In genomic region chr10:30784896-30785605, GRCh38 we compare ENCODE assay signal across 8 cellular contexts.
DNase-seq lines count a peak whose midpoint lies in the region; ATAC-seq, FAIRE-seq and TF ChIP-seq lines count a peak whose summit lies in the region.

No MANE protein-coding gene starts in this region.

- H4K20me1 ChIP-seq in keratinocyte (ENCODE audit: control insufficient read depth, extremely low read depth, insufficient read depth, low read length) = no peaks in the 10 kb centered on the region

- peaks cover 9% of the 10 kb centered on the region for H3K4me1 Mint-ChIP-seq in T-helper 17 cell

- H3K4me3 ChIP-seq in HL-60 (replicated peaks; ENCODE audit: insufficient read depth, low read length) (0 out of 2 replicates have a peak overlapping the region, but pooled peaks have one; percentile 5), colonic mucosa (peak overlapping the region; percentile 53), keratinocyte (ENCODE audit: control insufficient read depth in 2 of 3, extremely low read depth in 1 of 3, insufficient read depth in 2 of 3, low read depth in 1 of 3, low read length in 3 of 3) (peak overlapping the region; percentile 36 to 72 (median 68)), skeletal muscle tissue (ENCODE audit: low read length in 3 of 3) (peak overlapping the region; percentile 80 to 86 (median 81))

- TF ChIP-seq CTCF in HL-60 (IDR thresholded peaks at IDR 0.05; ENCODE audit: insufficient read depth, low read length) = no peak
- no peak for TF ChIP-seq CTCF in colonic mucosa (IDR thresholded peaks at IDR 0.05)
- TF ChIP-seq CTCF in keratinocyte (optimal IDR thresholded peaks at IDR 0.05 in 1 of 3, IDR thresholded peaks at IDR 0.05 in 1 of 3, conservative IDR thresholded peaks at IDR 0.05 in 1 of 3; ENCODE audit: extremely low read depth in 1 of 3, insufficient read depth in 2 of 3, low read length in 3 of 3) = no peak

- peaks cover under 1% of the 10 kb centered on the region for H3K27me3 Mint-ChIP-seq in T-helper 17 cell

- DNase-seq in DMS 273 (lab: John Stamatoyannopoulos, UW; ENCODE audit: unreplicated experiment) = peak; percentile 93
- DNase-seq in HL-60 (ENCODE audit: low read depth in 1 of 2, low spot score in 1 of 2) = no peak
- no peak for DNase-seq in T-helper 17 cell
- DNase-seq in colonic mucosa = peak; percentile 44
- DNase-seq in keratinocyte (ENCODE audit: low read depth, low spot score) = no peak
- no peak for DNase-seq in OCI-M1 (lab: John Stamatoyannopoulos, UW)

- peak overlapping the region; percentile 84 for H3K4me2 ChIP-seq in keratinocyte (ENCODE audit: control insufficient read depth, extremely low read depth, insufficient read depth, low read depth, low read length)

- peak overlapping the region; percentile 87 for H3K4me3 Mint-ChIP-seq in T-helper 17 cell

- H2AFZ ChIP-seq in keratinocyte (ENCODE audit: control insufficient read depth, low read length) = peak overlapping the region; percentile 71

- no peaks in the 10 kb centered on the region for H3K9me1 ChIP-seq in keratinocyte (ENCODE audit: control insufficient read depth, extremely low read depth, insufficient read depth, low read length)

- H3K9ac ChIP-seq in colonic mucosa (ENCODE audit: low read depth in 2 of 2, low read length in 2 of 2) (peak overlapping the region; percentile 76 to 78), keratinocyte (ENCODE audit: control insufficient read depth, extremely low read depth, insufficient read depth, low read length) (peak overlapping the region; percentile 28), skeletal muscle tissue (ENCODE audit: low read depth in 1 of 3, low read length in 3 of 3) (peak overlapping the region; percentile 78 to 87 (median 85))

- intact Hi-C loops in colonic mucosa (cut with DNase I) = loop anchor here (10.0 kb wide), 1 partner anchor 250 kb away; the partner anchor contains the start of gene ZNF438

- H3K27ac ChIP-seq in HL-60 (replicated peaks) (peak overlapping the region; percentile 18; the same call in 1 of the 2 replicates), colonic mucosa (peak overlapping the region; percentile 81), keratinocyte (ENCODE audit: control insufficient read depth, insufficient read depth, low read length) (no peak overlapping the region), skeletal muscle tissue (ENCODE audit: low read depth, low read length) (peak overlapping the region; percentile 94)

- ATAC-seq in T-helper 17 cell (peak; percentile 32), GM19324 (IDR thresholded peaks at IDR 0.05; ENCODE audit: low FRiP score, unreplicated experiment) (no peak)

- H3K36me3 Mint-ChIP-seq in T-helper 17 cell (ENCODE audit: low read depth) = no peaks in the 10 kb centered on the region

- no peaks in the 10 kb centered on the region for H3K79me2 ChIP-seq in keratinocyte (ENCODE audit: control insufficient read depth, insufficient read depth, low read length)

- FAIRE-seq in keratinocyte (lab: Jason Lieb, UNC) = no peak

- H3K27me3 ChIP-seq in HL-60 (ENCODE audit: insufficient read depth, poor library complexity, severe bottlenecking) (no peaks in the 10 kb centered on the region), colonic mucosa (no peaks in the 10 kb centered on the region), keratinocyte (ENCODE audit: control insufficient read depth, extremely low read depth, insufficient read depth, low read length) (no peaks in the 10 kb centered on the region), skeletal muscle tissue (ENCODE audit: control insufficient read depth in 3 of 3, insufficient read depth in 3 of 3, low read length in 3 of 3) (no peaks in the 10 kb centered on the region)

- H3K9me3 ChIP-seq in T-helper 17 cell (ENCODE audit: control insufficient read depth, low read length, poor library complexity, severe bottlenecking) (no peaks in the 10 kb centered on the region), colonic mucosa (no peaks in the 10 kb centered on the region), keratinocyte (ENCODE audit: control insufficient read depth, low read depth, low read length) (no peaks in the 10 kb centered on the region), skeletal muscle tissue (ENCODE audit: control insufficient read depth in 3 of 3, low read length in 3 of 3) (no peaks in the 10 kb centered on the region)

- dilution Hi-C loops in keratinocyte (cut with MboI; ENCODE audit: extremely low pct_ligation_motif_present, low sequenced_read_pairs) = no loop called here

- H3K36me3 ChIP-seq in colonic mucosa (no peaks in the 10 kb centered on the region), keratinocyte (ENCODE audit: control insufficient read depth in 2 of 2, extremely low read depth in 1 of 2, insufficient read depth in 2 of 2, low read length in 2 of 2) (no peaks in the 10 kb centered on the region), skeletal muscle tissue (ENCODE audit: control insufficient read depth in 3 of 3, insufficient read depth in 3 of 3, low read length in 3 of 3) (no peaks in the 10 kb centered on the region)

- H3K4me1 ChIP-seq in colonic mucosa (no peaks in the 10 kb centered on the region), keratinocyte (ENCODE audit: control insufficient read depth, extremely low read depth, insufficient read depth, low read length) (peaks cover 4% of the 10 kb centered on the region), skeletal muscle tissue (ENCODE audit: control insufficient read depth in 3 of 3, insufficient read depth in 3 of 3, low read length in 3 of 3) (peaks cover 20 to 25% (median 22%) of the 10 kb centered on the region in 3 donors)

- peak overlapping the region; percentile 39 for H3K27ac Mint-ChIP-seq in T-helper 17 cell

Comparison
In these comparisons a context has a peak if more than half of its experiments do, and no peak if none do; other contexts are left out.
1. DNase-seq: peak in DMS 273 (single experiment) and colonic mucosa (single experiment); none in HL-60 (0 of 2), T-helper 17 cell (0 of 3), keratinocyte (single experiment) and OCI-M1 (single experiment).
2. H3K4me3 ChIP-seq: peak in every context shown above with its lines; median percentile 81 in skeletal muscle tissue; 68 in keratinocyte; 53 in colonic mucosa; 5 in HL-60.
3. H3K9ac ChIP-seq: peak in every context shown above with its lines; median percentile 85 in skeletal muscle tissue; 77 in colonic mucosa; 28 in keratinocyte.